In the genomic region with DNA sequence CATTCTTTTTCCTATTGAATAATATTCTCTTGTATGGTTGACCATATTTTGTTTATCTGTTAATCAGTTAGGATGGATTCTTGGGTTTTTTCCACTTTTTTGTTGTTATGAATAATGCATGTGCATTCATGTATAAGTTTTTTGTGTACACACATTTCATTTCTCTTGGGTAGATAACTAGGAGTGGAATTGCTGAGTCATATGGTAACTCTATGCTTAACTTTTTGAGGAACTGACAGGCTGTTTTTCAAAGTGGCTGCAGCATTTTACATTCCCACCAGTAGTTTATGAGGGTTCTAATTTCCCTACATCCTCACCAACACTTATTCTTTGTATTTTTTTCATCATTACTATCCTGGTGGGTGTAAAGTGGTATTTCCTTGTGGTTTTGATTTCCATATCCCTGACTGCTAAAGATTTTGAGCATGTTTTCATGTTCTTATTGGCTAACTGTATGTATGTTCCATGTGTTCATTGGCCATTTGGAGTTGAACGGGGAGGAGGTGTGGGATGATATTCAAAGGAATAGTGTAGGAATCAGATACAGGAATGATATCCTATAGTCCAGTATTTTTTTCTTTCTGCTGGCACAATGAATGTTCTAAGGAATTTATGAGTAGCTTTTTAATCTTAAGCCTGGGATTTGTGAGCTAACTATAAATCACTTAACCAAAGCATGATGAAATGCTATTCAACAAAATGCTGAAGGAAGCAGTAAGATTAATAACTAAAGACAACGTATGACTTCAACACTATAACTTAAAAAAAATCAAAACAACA, we compare ENCODE assay signal across 1 cellular context.
A peak's percentile ranks its signal among the peaks of the same experiment; 100 is the strongest.
TF ChIP-seq lines count a peak whose summit lies in the region.

No MANE protein-coding gene starts in this region.

TF ChIP-seq in K562, 482 proteins besides CTCF, POLR2A, EP300 and RAD21 (continued from another document and continues in another):
- TF ChIP-seq, protein P1, sequence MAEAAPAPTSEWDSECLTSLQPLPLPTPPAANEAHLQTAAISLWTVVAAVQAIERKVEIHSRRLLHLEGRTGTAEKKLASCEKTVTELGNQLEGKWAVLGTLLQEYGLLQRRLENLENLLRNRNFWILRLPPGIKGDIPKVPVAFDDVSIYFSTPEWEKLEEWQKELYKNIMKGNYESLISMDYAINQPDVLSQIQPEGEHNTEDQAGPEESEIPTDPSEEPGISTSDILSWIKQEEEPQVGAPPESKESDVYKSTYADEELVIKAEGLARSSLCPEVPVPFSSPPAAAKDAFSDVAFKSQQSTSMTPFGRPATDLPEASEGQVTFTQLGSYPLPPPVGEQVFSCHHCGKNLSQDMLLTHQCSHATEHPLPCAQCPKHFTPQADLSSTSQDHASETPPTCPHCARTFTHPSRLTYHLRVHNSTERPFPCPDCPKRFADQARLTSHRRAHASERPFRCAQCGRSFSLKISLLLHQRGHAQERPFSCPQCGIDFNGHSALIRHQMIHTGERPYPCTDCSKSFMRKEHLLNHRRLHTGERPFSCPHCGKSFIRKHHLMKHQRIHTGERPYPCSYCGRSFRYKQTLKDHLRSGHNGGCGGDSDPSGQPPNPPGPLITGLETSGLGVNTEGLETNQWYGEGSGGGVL (CRISPR knock-in tag; IDR thresholded peaks at IDR 0.05) = no peak
- TF ChIP-seq, protein P2, sequence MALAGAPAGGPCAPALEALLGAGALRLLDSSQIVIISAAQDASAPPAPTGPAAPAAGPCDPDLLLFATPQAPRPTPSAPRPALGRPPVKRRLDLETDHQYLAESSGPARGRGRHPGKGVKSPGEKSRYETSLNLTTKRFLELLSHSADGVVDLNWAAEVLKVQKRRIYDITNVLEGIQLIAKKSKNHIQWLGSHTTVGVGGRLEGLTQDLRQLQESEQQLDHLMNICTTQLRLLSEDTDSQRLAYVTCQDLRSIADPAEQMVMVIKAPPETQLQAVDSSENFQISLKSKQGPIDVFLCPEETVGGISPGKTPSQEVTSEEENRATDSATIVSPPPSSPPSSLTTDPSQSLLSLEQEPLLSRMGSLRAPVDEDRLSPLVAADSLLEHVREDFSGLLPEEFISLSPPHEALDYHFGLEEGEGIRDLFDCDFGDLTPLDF (CRISPR knock-in tag; IDR thresholded peaks at IDR 0.05) = no peak
- TF ChIP-seq, protein P3, sequence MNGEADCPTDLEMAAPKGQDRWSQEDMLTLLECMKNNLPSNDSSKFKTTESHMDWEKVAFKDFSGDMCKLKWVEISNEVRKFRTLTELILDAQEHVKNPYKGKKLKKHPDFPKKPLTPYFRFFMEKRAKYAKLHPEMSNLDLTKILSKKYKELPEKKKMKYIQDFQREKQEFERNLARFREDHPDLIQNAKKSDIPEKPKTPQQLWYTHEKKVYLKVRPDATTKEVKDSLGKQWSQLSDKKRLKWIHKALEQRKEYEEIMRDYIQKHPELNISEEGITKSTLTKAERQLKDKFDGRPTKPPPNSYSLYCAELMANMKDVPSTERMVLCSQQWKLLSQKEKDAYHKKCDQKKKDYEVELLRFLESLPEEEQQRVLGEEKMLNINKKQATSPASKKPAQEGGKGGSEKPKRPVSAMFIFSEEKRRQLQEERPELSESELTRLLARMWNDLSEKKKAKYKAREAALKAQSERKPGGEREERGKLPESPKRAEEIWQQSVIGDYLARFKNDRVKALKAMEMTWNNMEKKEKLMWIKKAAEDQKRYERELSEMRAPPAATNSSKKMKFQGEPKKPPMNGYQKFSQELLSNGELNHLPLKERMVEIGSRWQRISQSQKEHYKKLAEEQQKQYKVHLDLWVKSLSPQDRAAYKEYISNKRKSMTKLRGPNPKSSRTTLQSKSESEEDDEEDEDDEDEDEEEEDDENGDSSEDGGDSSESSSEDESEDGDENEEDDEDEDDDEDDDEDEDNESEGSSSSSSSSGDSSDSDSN (IDR thresholded peaks at IDR 0.05; ENCODE audit: borderline replicate concordance in 1 of 2, low read depth in 2 of 2, low read length in 2 of 2) = no peak
- TF ChIP-seq NFE2 (IDR thresholded peaks at IDR 0.05; ENCODE audit: low read depth) (peak; percentile 98), ZNF589 (CRISPR knock-in tag; IDR thresholded peaks at IDR 0.05; ENCODE audit: low read depth) (peak; percentile 32; the same call in 1 of the 2 replicates), SIRT6 (IDR thresholded peaks at IDR 0.05; ENCODE audit: low read depth, low read length) (no peak), KLF6 (CRISPR knock-in tag; IDR thresholded peaks at IDR 0.05; ENCODE audit: borderline replicate concordance) (no peak), HDAC1 (IDR thresholded peaks at IDR 0.05) (peak in 1 of 2 experiments; percentile 27; a peak in 1 of 4 replicates), ZNF324 (CRISPR knock-in tag; IDR thresholded peaks at IDR 0.05) (0 out of 2 replicates have a peak, but pooled peaks have one; percentile 10), GATAD2A (IDR thresholded peaks at IDR 0.05) (0 out of 2 replicates have a peak, but pooled peaks have one; percentile 39), FOXK2 (conservative IDR thresholded peaks at IDR 0.05 in 1 of 2, IDR thresholded peaks at IDR 0.05 in 1 of 2; ENCODE audit: low read depth in 2 of 2) (peak; percentile 21 to 30; a peak in 1 of 4 replicates), NUFIP1 (IDR thresholded peaks at IDR 0.05; ENCODE audit: partially characterized antibody) (no peak), MYC (IDR thresholded peaks at IDR 0.05; ENCODE audit: low read depth, low read length) (peak; percentile 34; the same call in 1 of the 2 replicates), MYC (CRISPR knock-in tag; IDR thresholded peaks at IDR 0.05; ENCODE audit: borderline replicate concordance, low read depth) (no peak), MEIS2 (IDR thresholded peaks at IDR 0.05; ENCODE audit: partially characterized antibody) (peak; percentile 84), CHD1 (IDR thresholded peaks at IDR 0.05; ENCODE audit: low read length) (no peak), CAMTA2 (CRISPR knock-in tag; conservative IDR thresholded peaks at IDR 0.05) (no peak), SPI1 (IDR thresholded peaks at IDR 0.05; ENCODE audit: borderline replicate concordance, low read depth, low read length) (peak; percentile 80), HCFC1 (IDR thresholded peaks at IDR 0.05; ENCODE audit: low read depth, low read length) (0 out of 2 replicates have a peak, but pooled peaks have one; percentile 29), ZNF316 (IDR thresholded peaks at IDR 0.05) (peak; percentile 99), MAZ (CRISPR knock-in tag; conservative IDR thresholded peaks at IDR 0.05 in 1 of 2, IDR thresholded peaks at IDR 0.05 in 1 of 2) (no peak), ZNF644 (tag; IDR thresholded peaks at IDR 0.05; ENCODE audit: low read depth) (no peak; the same call in 1 of the 2 replicates), PTTG1 (tag; IDR thresholded peaks at IDR 0.05; ENCODE audit: low read depth) (no peak), U2AF1 (optimal IDR thresholded peaks at IDR 0.05; ENCODE audit: low read depth, low read length) (no peak)
- TF ChIP-seq, protein P4, sequence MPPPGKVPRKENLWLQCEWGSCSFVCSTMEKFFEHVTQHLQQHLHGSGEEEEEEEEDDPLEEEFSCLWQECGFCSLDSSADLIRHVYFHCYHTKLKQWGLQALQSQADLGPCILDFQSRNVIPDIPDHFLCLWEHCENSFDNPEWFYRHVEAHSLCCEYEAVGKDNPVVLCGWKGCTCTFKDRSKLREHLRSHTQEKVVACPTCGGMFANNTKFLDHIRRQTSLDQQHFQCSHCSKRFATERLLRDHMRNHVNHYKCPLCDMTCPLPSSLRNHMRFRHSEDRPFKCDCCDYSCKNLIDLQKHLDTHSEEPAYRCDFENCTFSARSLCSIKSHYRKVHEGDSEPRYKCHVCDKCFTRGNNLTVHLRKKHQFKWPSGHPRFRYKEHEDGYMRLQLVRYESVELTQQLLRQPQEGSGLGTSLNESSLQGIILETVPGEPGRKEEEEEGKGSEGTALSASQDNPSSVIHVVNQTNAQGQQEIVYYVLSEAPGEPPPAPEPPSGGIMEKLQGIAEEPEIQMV (tag; conservative IDR thresholded peaks at IDR 0.05; ENCODE audit: low read depth) = no peak
- TF ChIP-seq, protein P5, sequence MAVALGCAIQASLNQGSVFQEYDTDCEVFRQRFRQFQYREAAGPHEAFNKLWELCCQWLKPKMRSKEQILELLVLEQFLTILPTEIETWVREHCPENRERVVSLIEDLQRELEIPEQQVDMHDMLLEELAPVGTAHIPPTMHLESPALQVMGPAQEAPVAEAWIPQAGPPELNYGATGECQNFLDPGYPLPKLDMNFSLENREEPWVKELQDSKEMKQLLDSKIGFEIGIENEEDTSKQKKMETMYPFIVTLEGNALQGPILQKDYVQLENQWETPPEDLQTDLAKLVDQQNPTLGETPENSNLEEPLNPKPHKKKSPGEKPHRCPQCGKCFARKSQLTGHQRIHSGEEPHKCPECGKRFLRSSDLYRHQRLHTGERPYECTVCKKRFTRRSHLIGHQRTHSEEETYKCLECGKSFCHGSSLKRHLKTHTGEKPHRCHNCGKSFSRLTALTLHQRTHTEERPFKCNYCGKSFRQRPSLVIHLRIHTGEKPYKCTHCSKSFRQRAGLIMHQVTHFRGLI (CRISPR knock-in tag; IDR thresholded peaks at IDR 0.05) = peak; percentile 70; the same call in 1 of the 2 replicates
- TF ChIP-seq, protein P6, sequence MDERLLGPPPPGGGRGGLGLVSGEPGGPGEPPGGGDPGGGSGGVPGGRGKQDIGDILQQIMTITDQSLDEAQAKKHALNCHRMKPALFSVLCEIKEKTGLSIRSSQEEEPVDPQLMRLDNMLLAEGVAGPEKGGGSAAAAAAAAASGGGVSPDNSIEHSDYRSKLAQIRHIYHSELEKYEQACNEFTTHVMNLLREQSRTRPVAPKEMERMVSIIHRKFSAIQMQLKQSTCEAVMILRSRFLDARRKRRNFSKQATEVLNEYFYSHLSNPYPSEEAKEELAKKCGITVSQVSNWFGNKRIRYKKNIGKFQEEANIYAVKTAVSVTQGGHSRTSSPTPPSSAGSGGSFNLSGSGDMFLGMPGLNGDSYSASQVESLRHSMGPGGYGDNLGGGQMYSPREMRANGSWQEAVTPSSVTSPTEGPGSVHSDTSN (CRISPR knock-in tag; IDR thresholded peaks at IDR 0.05; ENCODE audit: low read depth) = no peak
- TF ChIP-seq, protein P6 (tag; conservative IDR thresholded peaks at IDR 0.05; ENCODE audit: low read depth) = peak; percentile 83
- TF ChIP-seq, protein P7, sequence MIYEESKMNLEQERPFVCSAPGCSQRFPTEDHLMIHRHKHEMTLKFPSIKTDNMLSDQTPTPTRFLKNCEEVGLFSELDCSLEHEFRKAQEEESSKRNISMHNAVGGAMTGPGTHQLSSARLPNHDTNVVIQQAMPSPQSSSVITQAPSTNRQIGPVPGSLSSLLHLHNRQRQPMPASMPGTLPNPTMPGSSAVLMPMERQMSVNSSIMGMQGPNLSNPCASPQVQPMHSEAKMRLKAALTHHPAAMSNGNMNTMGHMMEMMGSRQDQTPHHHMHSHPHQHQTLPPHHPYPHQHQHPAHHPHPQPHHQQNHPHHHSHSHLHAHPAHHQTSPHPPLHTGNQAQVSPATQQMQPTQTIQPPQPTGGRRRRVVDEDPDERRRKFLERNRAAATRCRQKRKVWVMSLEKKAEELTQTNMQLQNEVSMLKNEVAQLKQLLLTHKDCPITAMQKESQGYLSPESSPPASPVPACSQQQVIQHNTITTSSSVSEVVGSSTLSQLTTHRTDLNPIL (CRISPR knock-in tag; IDR thresholded peaks at IDR 0.05) = no peak
- TF ChIP-seq, protein P8, sequence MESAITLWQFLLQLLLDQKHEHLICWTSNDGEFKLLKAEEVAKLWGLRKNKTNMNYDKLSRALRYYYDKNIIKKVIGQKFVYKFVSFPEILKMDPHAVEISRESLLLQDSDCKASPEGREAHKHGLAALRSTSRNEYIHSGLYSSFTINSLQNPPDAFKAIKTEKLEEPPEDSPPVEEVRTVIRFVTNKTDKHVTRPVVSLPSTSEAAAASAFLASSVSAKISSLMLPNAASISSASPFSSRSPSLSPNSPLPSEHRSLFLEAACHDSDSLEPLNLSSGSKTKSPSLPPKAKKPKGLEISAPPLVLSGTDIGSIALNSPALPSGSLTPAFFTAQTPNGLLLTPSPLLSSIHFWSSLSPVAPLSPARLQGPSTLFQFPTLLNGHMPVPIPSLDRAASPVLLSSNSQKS (CRISPR knock-in tag; IDR thresholded peaks at IDR 0.05) = no peak
- TF ChIP-seq, protein P9, sequence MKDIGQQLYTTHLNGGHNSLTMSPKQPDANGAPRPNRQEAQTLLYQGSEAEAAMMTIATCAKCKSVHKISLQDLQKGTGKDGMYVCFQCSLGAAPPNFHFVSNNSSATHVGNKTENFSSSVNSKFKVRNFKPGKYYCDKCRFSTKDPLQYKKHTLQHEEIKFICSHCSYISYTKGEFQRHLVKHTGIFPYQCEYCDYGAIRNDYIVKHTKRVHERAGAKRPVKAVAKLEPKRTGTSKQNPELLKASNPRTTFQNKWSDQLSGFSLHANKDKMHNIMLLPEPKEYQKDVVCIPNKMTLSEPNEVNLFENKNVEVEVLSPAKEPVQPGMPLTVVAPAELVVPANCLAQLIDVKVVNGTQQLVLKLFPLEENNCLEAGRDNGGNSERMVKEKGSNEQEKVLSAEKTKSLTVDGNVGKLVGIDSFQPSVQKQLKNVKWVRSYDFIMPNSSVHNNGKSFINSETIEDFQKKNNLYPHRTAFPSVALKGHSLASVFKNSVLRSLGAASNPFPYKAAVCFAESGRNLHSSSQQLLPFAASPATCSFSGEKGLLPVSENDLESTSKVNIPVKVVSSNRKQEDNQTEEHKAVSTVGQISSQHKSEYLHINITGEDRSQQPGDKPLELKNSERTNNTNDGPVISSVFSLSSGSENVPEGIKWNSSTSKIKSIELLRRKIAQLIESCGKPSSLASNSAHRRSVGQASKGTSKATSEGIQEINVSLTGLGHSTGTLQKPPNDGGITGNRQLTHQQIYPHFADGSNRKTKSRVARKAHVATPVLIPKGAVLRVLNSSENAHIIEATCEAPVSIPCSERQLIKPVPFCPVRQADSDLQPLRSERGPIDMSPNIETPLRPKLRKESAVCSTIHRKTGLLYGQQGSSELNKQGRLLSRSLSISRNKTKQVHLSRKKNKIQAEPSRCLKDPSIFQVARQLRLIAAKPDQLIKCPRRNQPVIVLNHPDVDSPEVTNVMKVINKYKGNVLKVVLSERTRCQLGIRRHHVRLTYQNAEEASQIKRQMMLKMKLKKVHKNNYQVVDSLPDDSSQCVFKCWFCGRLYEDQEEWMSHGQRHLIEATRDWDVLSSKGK (CRISPR knock-in tag; IDR thresholded peaks at IDR 0.05) = no peak
